In genomic region chr2:113672297-113672696, GRCh38 we compare ENCODE assay signal across 23 cellular contexts.
"Had no signal": no experiment of that assay in that cellular context is flagged by ENCODE, and none has a peak within 500 bp of the region (broad histone marks: within the 10 kb centered on the region; RNA-seq: fewer than 3 reads in every experiment).

No MANE protein-coding gene starts in this region.

- H3K36me3 Mint-ChIP-seq: activated CD4-positive, alpha-beta memory T cell treated with anti-CD3 and anti-CD28 coated beads for 36 hours; activated naive CD8-positive, alpha-beta T cell treated with anti-CD3 and anti-CD28 coated beads, Interleukin-2, amount 10 ng/mL, durations not matched to agents 7 days and 5 days; mesothelial cell of epicardium; type B pancreatic cell had no signal

- ATAC-seq: activated T-cell treated with anti-CD3 and anti-CD28 coated beads, Interleukin-2, amount 50 U/mL, for 72 hours; gastrocnemius medialis; left lobe of liver; naive thymus-derived CD8-positive, alpha-beta T cell had no signal

- H3K9me3 Mint-ChIP-seq: activated CD4-positive, alpha-beta memory T cell treated with anti-CD3 and anti-CD28 coated beads for 36 hours; activated naive CD4-positive, alpha-beta T cell treated with anti-CD3 and anti-CD28 coated beads for 36 hours; activated naive CD8-positive, alpha-beta T cell treated with anti-CD3 and anti-CD28 coated beads, Interleukin-2, amount 10 ng/mL, durations not matched to agents 7 days and 5 days; activated T-cell treated with anti-CD3 and anti-CD28 coated beads, Interleukin-2, amount 50 U/mL, for 72 hours; mesothelial cell of epicardium; T-helper 1 cell treated with Interleukin-12 subunit alpha and Interleukin-12 subunit beta and Interleukin-4 antibody, amounts not matched to agents 30 μg/mL and 1 μg/mL, for 36 hours; type B pancreatic cell had no signal

- DNase-seq: activated CD4-positive, alpha-beta memory T cell treated with anti-CD3 and anti-CD28 coated beads for 36 hours; activated CD4-positive, alpha-beta T cell treated with anti-CD3 and anti-CD28 coated beads for 48 hours; activated effector memory CD4-positive, alpha-beta T cell treated with Interleukin-2 at 50 U/mL for 16 hours; activated naive CD4-positive, alpha-beta T cell treated with anti-CD3 and anti-CD28 coated beads for 36 hours; activated naive CD8-positive, alpha-beta T cell treated with anti-CD3 and anti-CD28 coated beads, Interleukin-2, amount 10 ng/mL, durations not matched to agents 7 days and 5 days; activated T-cell treated with anti-CD3 and anti-CD28 coated beads, Interleukin-2, amount 50 U/mL, for 72 hours; amniotic stem cell; colonic mucosa; endodermal cell; esophagus squamous epithelium; gastrocnemius medialis; head of caudate nucleus; naive thymus-derived CD8-positive, alpha-beta T cell; retina; stimulated activated CD4-positive, alpha-beta T cell treated with anti-CD3 and anti-CD28 coated beads, Interleukin-2, amount 100 ng/mL, for 48 hours; stimulated activated CD8-positive, alpha-beta memory T cell treated with anti-CD3 and anti-CD28 coated beads, Interleukin-4, amount 100 ng/mL, for 48 hours; stimulated activated naive CD4-positive, alpha-beta T cell; T1000 had no signal

- H3K4me1 Mint-ChIP-seq: mesothelial cell of epicardium had no signal

- H3K27ac Mint-ChIP-seq: activated CD4-positive, alpha-beta memory T cell treated with anti-CD3 and anti-CD28 coated beads for 36 hours; activated naive CD4-positive, alpha-beta T cell treated with anti-CD3 and anti-CD28 coated beads for 36 hours; activated naive CD8-positive, alpha-beta T cell treated with anti-CD3 and anti-CD28 coated beads, Interleukin-2, amount 10 ng/mL, durations not matched to agents 7 days and 5 days; activated T-cell treated with anti-CD3 and anti-CD28 coated beads, Interleukin-2, amount 50 U/mL, for 72 hours; endodermal cell; mesothelial cell of epicardium; progenitor cell of endocrine pancreas; T-helper 1 cell treated with Interleukin-12 subunit alpha and Interleukin-12 subunit beta and Interleukin-4 antibody, amounts not matched to agents 30 μg/mL and 1 μg/mL, for 36 hours; type B pancreatic cell had no signal

- H3K4me3 Mint-ChIP-seq: activated CD4-positive, alpha-beta memory T cell treated with anti-CD3 and anti-CD28 coated beads for 36 hours; activated naive CD4-positive, alpha-beta T cell treated with anti-CD3 and anti-CD28 coated beads for 36 hours; activated naive CD8-positive, alpha-beta T cell treated with anti-CD3 and anti-CD28 coated beads, Interleukin-2, amount 10 ng/mL, durations not matched to agents 7 days and 5 days; activated T-cell treated with anti-CD3 and anti-CD28 coated beads, Interleukin-2, amount 50 U/mL, for 72 hours; endodermal cell; mesothelial cell of epicardium; naive thymus-derived CD8-positive, alpha-beta T cell; T-helper 1 cell treated with Interleukin-12 subunit alpha and Interleukin-12 subunit beta and Interleukin-4 antibody, amounts not matched to agents 30 μg/mL and 1 μg/mL, for 36 hours; type B pancreatic cell had no signal
